ENCODE assay signal across 19 cellular contexts in genomic region chr3:61110576-61110975, GRCh38.
DNase-seq lines count a peak whose midpoint lies in the region; ATAC-seq and TF ChIP-seq lines count a peak whose summit lies in the region.
"Had no signal": no experiment of that assay in that cellular context is flagged by ENCODE, and none has a peak within 500 bp of the region (broad histone marks: within the 10 kb centered on the region; RNA-seq: fewer than 3 reads in every experiment).

No MANE protein-coding gene starts in this region.

- H3K36me3 Mint-ChIP-seq in activated T-helper 17 cell treated with anti-CD3 and anti-CD28 coated beads, Interleukin-2, amount 50 U/mL, for 72 hours (ENCODE audit: low read depth): no peaks in the 10 kb centered on the region
- H3K36me3 Mint-ChIP-seq: activated naive CD8-positive, alpha-beta T cell treated with anti-CD3 and anti-CD28 coated beads, Interleukin-2, amount 10 ng/mL, durations not matched to agents 7 days and 5 days; naive B cell had no signal

- WGBS in psoas muscle, 3 donors: 93 to 97% (median 94%) methylated on average over 2 of the region's 2 CpGs

- DNase-seq in psoas muscle: no peak
- no peak for DNase-seq in ecto neural progenitor cell (ENCODE audit: low spot score)
- DNase-seq: activated naive CD8-positive, alpha-beta T cell treated with anti-CD3 and anti-CD28 coated beads, Interleukin-2, amount 10 ng/mL, durations not matched to agents 7 days and 5 days; BE2C; H7; naive B cell; NCI-H187; NCI-H446 treated with DMSO at 0.1 percent for 48 hours; Right ventricle myocardium superior; trophoblast cell had no signal

- H3K27me3 ChIP-seq in psoas muscle (ENCODE audit: insufficient read depth in 3 of 3, low read length in 2 of 3): no peaks in the 10 kb centered on the region
- H3K27me3 ChIP-seq: BE2C, breast epithelium had no signal

- H3K4me3 ChIP-seq in psoas muscle: no peak overlapping the region
- H3K4me3 ChIP-seq: breast epithelium had no signal

- peak overlapping the region; percentile 32 for H3K27ac Mint-ChIP-seq in activated T-helper 17 cell treated with anti-CD3 and anti-CD28 coated beads, Interleukin-2, amount 50 U/mL, for 72 hours
- H3K27ac Mint-ChIP-seq: activated naive CD8-positive, alpha-beta T cell treated with anti-CD3 and anti-CD28 coated beads, Interleukin-2, amount 10 ng/mL, durations not matched to agents 7 days and 5 days; dendritic cell treated with granulocyte-macrophage colony-stimulating factor and Interleukin-4, amounts not matched to agents 40 ng/mL and 50 ng/mL, for 4 days; naive B cell; stimulated activated memory B cell treated with anti-CD40 and anti-IgM and Interleukin-4, amounts not matched to agents 10 μg/mL and 1 μg/mL and 100 μg/mL, for 72 hours had no signal

- no peak overlapping the region for H3K4me3 Mint-ChIP-seq in activated T-helper 17 cell treated with anti-CD3 and anti-CD28 coated beads, Interleukin-2, amount 50 U/mL, for 72 hours
- H3K4me3 Mint-ChIP-seq: activated naive CD8-positive, alpha-beta T cell treated with anti-CD3 and anti-CD28 coated beads, Interleukin-2, amount 10 ng/mL, durations not matched to agents 7 days and 5 days; dendritic cell treated with granulocyte-macrophage colony-stimulating factor and Interleukin-4, amounts not matched to agents 40 ng/mL and 50 ng/mL, for 4 days; stimulated activated memory B cell treated with anti-CD40 and anti-IgM and Interleukin-4, amounts not matched to agents 10 μg/mL and 1 μg/mL and 100 μg/mL, for 72 hours had no signal

- peaks cover 4% of the 10 kb centered on the region for H3K4me1 Mint-ChIP-seq in activated T-helper 17 cell treated with anti-CD3 and anti-CD28 coated beads, Interleukin-2, amount 50 U/mL, for 72 hours
- H3K4me1 Mint-ChIP-seq: naive B cell; stimulated activated memory B cell treated with anti-CD40 and anti-IgM and Interleukin-4, amounts not matched to agents 10 μg/mL and 1 μg/mL and 100 μg/mL, for 72 hours had no signal

- no peaks in the 10 kb centered on the region for H3K4me1 ChIP-seq in psoas muscle
- H3K4me1 ChIP-seq: BE2C, breast epithelium had no signal

- peaks cover 4% of the 10 kb centered on the region for H3K27me3 Mint-ChIP-seq in activated T-helper 17 cell treated with anti-CD3 and anti-CD28 coated beads, Interleukin-2, amount 50 U/mL, for 72 hours
- H3K27me3 Mint-ChIP-seq: activated naive CD8-positive, alpha-beta T cell treated with anti-CD3 and anti-CD28 coated beads, Interleukin-2, amount 10 ng/mL, durations not matched to agents 7 days and 5 days; dendritic cell treated with granulocyte-macrophage colony-stimulating factor and Interleukin-4, amounts not matched to agents 40 ng/mL and 50 ng/mL, for 4 days; naive B cell; stimulated activated memory B cell treated with anti-CD40 and anti-IgM and Interleukin-4, amounts not matched to agents 10 μg/mL and 1 μg/mL and 100 μg/mL, for 72 hours had no signal

- H3K9me3 Mint-ChIP-seq in activated T-helper 17 cell treated with anti-CD3 and anti-CD28 coated beads, Interleukin-2, amount 50 U/mL, for 72 hours: peaks cover 13% of the 10 kb centered on the region

- no peak for TF ChIP-seq POLR2A in GM18505 (IDR thresholded peaks at IDR 0.05; ENCODE audit: borderline replicate concordance, extremely low read depth, insufficient read depth, insufficient read length)

- intact Hi-C loops in psoas muscle (cut with DNase I): no loop called here

- ATAC-seq in GM18505 (IDR thresholded peaks at IDR 0.05; ENCODE audit: unreplicated experiment): peak; percentile 52
- peak; percentile 52 for ATAC-seq in GM19351 (IDR thresholded peaks at IDR 0.05; ENCODE audit: unreplicated experiment)
- ATAC-seq in HG02973 (IDR thresholded peaks at IDR 0.05; ENCODE audit: unreplicated experiment): peak; percentile 53
- ATAC-seq in activated T-helper 17 cell treated with anti-CD3 and anti-CD28 coated beads, Interleukin-2, amount 50 U/mL, for 72 hours (replicated peaks): peak; percentile 32
- no peak for ATAC-seq in HG02623 (IDR thresholded peaks at IDR 0.05; ENCODE audit: unreplicated experiment)
- ATAC-seq in psoas muscle: no peak
- ATAC-seq: esophagus mucosa; stimulated activated memory B cell treated with anti-CD40 and anti-IgM and Interleukin-4, amounts not matched to agents 10 μg/mL and 1 μg/mL and 100 μg/mL, for 72 hours had no signal

- TF ChIP-seq CTCF in psoas muscle (IDR thresholded peaks at IDR 0.05): no peak

- no peak overlapping the region for H3K27ac ChIP-seq in psoas muscle
- H3K27ac ChIP-seq: breast epithelium had no signal

- H3K9me3 ChIP-seq in psoas muscle: no peaks in the 10 kb centered on the region
- H3K9me3 ChIP-seq: BE2C, breast epithelium had no signal

- no peaks in the 10 kb centered on the region for H3K36me3 ChIP-seq in psoas muscle (ENCODE audit: insufficient read depth in 1 of 2, low read depth in 1 of 2)
- H3K36me3 ChIP-seq: BE2C, breast epithelium had no signal

Comparison
In these comparisons a context has a peak if more than half of its experiments do, and no peak if none do; other contexts are left out.
1. ATAC-seq: peak in GM18505 (single experiment), GM19351 (single experiment), HG02973 (single experiment) and activated T-helper 17 cell treated with anti-CD3 and anti-CD28 coated beads, Interleukin-2, amount 50 U/mL, for 72 hours (single experiment); none in HG02623 (single experiment) and psoas muscle (0 of 4).